In genomic region chr1:157155658-157156057, GRCh38 we compare ENCODE assay signal across 9 cellular contexts. TPM values are rescaled to one million over a fixed set of nuclear protein-coding genes. Genes with fewer than 3 reads are reported as not detected.
DNase-seq lines count a peak whose midpoint lies in the region; FAIRE-seq and TF ChIP-seq lines count a peak whose summit lies in the region.
"Had no signal": no experiment of that assay in that cellular context is flagged by ENCODE, and none has a peak within 500 bp of the region (broad histone marks: within the 10 kb centered on the region; RNA-seq: fewer than 3 reads in every experiment).

No MANE protein-coding gene starts in this region.

- H3K9me3 Mint-ChIP-seq in activated CD4-positive, alpha-beta T cell treated with anti-CD3 and anti-CD28 coated beads, Interleukin-2, amount 10 ng/mL, durations not matched to agents 24 days and 14 days: no peaks in the 10 kb centered on the region

- H3K4me1 ChIP-seq in SK-N-SH (ENCODE audit: control insufficient read depth in 1 of 2, insufficient read depth in 2 of 2, low read depth in 1 of 2, low read length in 1 of 2) (peaks cover 15 to 34% of the 10 kb centered on the region in 2 experiments; a peak in 3 of 4 replicates), iPS-20b (ENCODE audit: insufficient read depth, low read length) (peaks cover 5% of the 10 kb centered on the region; the same call in 1 of the 2 replicates), subcutaneous abdominal adipose tissue (ENCODE audit: control insufficient read depth in 5 of 5, insufficient read depth in 5 of 5, low read length in 5 of 5) (peaks cover 4 to 39% (median 32%) of the 10 kb centered on the region in 5 donors)

- H3K4me3 ChIP-seq in SK-N-SH (ENCODE audit: low read depth in 2 of 2, low read length in 1 of 2): peak overlapping the region in 1 of 2 experiments; percentile 20; a peak in 2 of 4 replicates
- peak overlapping the region; percentile 49; the same call in 1 of the 2 replicates for H3K4me3 ChIP-seq in iPS-20b (ENCODE audit: low read length)
- peak overlapping the region in 4 of 5 donors; percentile 19 to 47 (median 26) for H3K4me3 ChIP-seq in subcutaneous abdominal adipose tissue (ENCODE audit: low read depth in 1 of 5, low read length in 5 of 5)

- no peaks in the 10 kb centered on the region for H4K20me1 ChIP-seq in SK-N-SH (ENCODE audit: insufficient read depth)

- H3K9me3 ChIP-seq in SK-N-SH (no peaks in the 10 kb centered on the region), iPS-20b (ENCODE audit: insufficient read depth, low read depth, low read length) (no peaks in the 10 kb centered on the region), subcutaneous abdominal adipose tissue (ENCODE audit: control insufficient read depth in 5 of 5, low read length in 5 of 5) (no peaks in the 10 kb centered on the region)

- no peaks in the 10 kb centered on the region for H3K36me3 Mint-ChIP-seq in activated CD4-positive, alpha-beta T cell treated with anti-CD3 and anti-CD28 coated beads, Interleukin-2, amount 10 ng/mL, durations not matched to agents 24 days and 14 days (ENCODE audit: low read depth)

- WGBS in SK-N-SH (ENCODE audit: low lambda C conversion rate): 32% methylated on average over 8 of the region's 8 CpGs

- H3K27me3 ChIP-seq in SK-N-SH (ENCODE audit: insufficient read depth) (no peaks in the 10 kb centered on the region; the same call in 1 of the 2 replicates), iPS-20b (ENCODE audit: insufficient read depth, low read length) (no peaks in the 10 kb centered on the region), subcutaneous abdominal adipose tissue (ENCODE audit: control insufficient read depth in 5 of 5, insufficient read depth in 4 of 5, low read length in 5 of 5) (no peaks in the 10 kb centered on the region)

- CTCF ChIA-PET in SK-N-SH (lab: Yijun Ruan, JAX): interaction anchor here (0.6 to 18.9 kb wide), 36 partner anchors 8 to 238 kb away, joined by 3 to 586 read pairs (median 6); partner anchors contain the start of genes ETV3 and ETV3L

- peaks cover 27% of the 10 kb centered on the region for H3K4me1 Mint-ChIP-seq in activated CD4-positive, alpha-beta T cell treated with anti-CD3 and anti-CD28 coated beads, Interleukin-2, amount 10 ng/mL, durations not matched to agents 24 days and 14 days

- TF ChIP-seq RAD21 in SK-N-SH (IDR thresholded peaks at IDR 0.05; ENCODE audit: low read length): no peak

- peak overlapping the region; percentile 55 for H3K27ac Mint-ChIP-seq in activated CD4-positive, alpha-beta T cell treated with anti-CD3 and anti-CD28 coated beads, Interleukin-2, amount 10 ng/mL, durations not matched to agents 24 days and 14 days

- no peak overlapping the region for H3K27ac ChIP-seq in SK-N-SH (ENCODE audit: low read depth in 2 of 2, low read length in 1 of 2)
- no peak overlapping the region for H3K27ac ChIP-seq in iPS-20b (ENCODE audit: low read length)
- peak overlapping the region; percentile 96 for H3K27ac ChIP-seq in subcutaneous abdominal adipose tissue (ENCODE audit: low read depth, low read length)

- TF ChIP-seq CTCF in SK-N-SH (IDR thresholded peaks at IDR 0.05): no peak

- POLR2A ChIA-PET in SK-N-SH (lab: Yijun Ruan, JAX): interaction anchor here (2.7 to 2.9 kb wide), 2 partner anchors 17 to 65 kb away, joined by 10 to 13 read pairs; partner anchors contain the start of gene ETV3

- no peaks in the 10 kb centered on the region for H3K79me2 ChIP-seq in SK-N-SH (ENCODE audit: insufficient read depth)

- no peak for DNase-seq in activated CD4-positive, alpha-beta T cell treated with anti-CD3 and anti-CD28 coated beads, Interleukin-2, amount 10 ng/mL, durations not matched to agents 24 days and 14 days
- no peak for DNase-seq in activated CD4-positive, alpha-beta T cell treated with anti-CD3 and anti-CD28 coated beads, Interleukin-2, amount 50 U/mL, for 1 hour
- DNase-seq in SK-N-SH (no peak), NCI-H2029 treated with DMSO at 0.1 percent for 48 hours (lab: John Stamatoyannopoulos, UW) (no peak), urothelium cell line (ENCODE audit: low spot score) (no peak), NCI-H2227 (lab: John Stamatoyannopoulos, UW; ENCODE audit: unreplicated experiment) (no peak)

- no peaks in the 10 kb centered on the region for H3K9me2 ChIP-seq in SK-N-SH

- intact Hi-C loops in activated CD4-positive, alpha-beta T cell treated with anti-CD3 and anti-CD28 coated beads, Interleukin-2, amount 10 ng/mL, durations not matched to agents 24 days and 14 days (cut with micrococcal nuclease): loop anchor here (1.0 to 2.0 kb wide), 2 partner anchors 15 to 65 kb away; no protein-coding TSS in a partner anchor

- TF ChIP-seq EP300 in SK-N-SH (IDR thresholded peaks at IDR 0.05; ENCODE audit: borderline replicate concordance in 1 of 2, low read depth in 1 of 2, low read length in 1 of 2): no peak

- peak overlapping the region; percentile 56; the same call in 1 of the 2 replicates for H3K4me2 ChIP-seq in SK-N-SH

- H3K36me3 ChIP-seq in SK-N-SH (replicated peaks in 1 of 2; ENCODE audit: control insufficient read depth in 1 of 2, insufficient read depth in 2 of 2, low read length in 1 of 2) (no peaks in the 10 kb centered on the region), iPS-20b (ENCODE audit: insufficient read depth, low read depth, low read length) (no peaks in the 10 kb centered on the region), subcutaneous abdominal adipose tissue (ENCODE audit: control insufficient read depth in 5 of 5, insufficient read depth in 5 of 5, low read length in 5 of 5) (no peaks in the 10 kb centered on the region)

- H2AFZ ChIP-seq in SK-N-SH (ENCODE audit: low read depth): no peak overlapping the region

- H3K27me3 Mint-ChIP-seq in activated CD4-positive, alpha-beta T cell treated with anti-CD3 and anti-CD28 coated beads, Interleukin-2, amount 10 ng/mL, durations not matched to agents 24 days and 14 days: peaks cover 31% of the 10 kb centered on the region

- H3F3A ChIP-seq in SK-N-SH (replicated peaks; ENCODE audit: insufficient read depth): no peaks in the 10 kb centered on the region

- H3K4me3 Mint-ChIP-seq in activated CD4-positive, alpha-beta T cell treated with anti-CD3 and anti-CD28 coated beads, Interleukin-2, amount 10 ng/mL, durations not matched to agents 24 days and 14 days: peak overlapping the region; percentile 53

- H3K9ac ChIP-seq in SK-N-SH: no peak overlapping the region
- H3K9ac ChIP-seq in iPS-20b (ENCODE audit: low read depth, low read length): no peak overlapping the region
- H3K9ac ChIP-seq in subcutaneous abdominal adipose tissue (ENCODE audit: low read length in 5 of 5): peak overlapping the region in 3 of 5 donors; percentile 62 to 65 (median 62)

- no peak for FAIRE-seq in urothelium cell line (lab: Jason Lieb, UNC)

TF ChIP-seq in SK-N-SH, 30 proteins besides CTCF, POLR2A, EP300 and RAD21:
- TF ChIP-seq NFIC (IDR thresholded peaks at IDR 0.05; ENCODE audit: borderline replicate concordance) (no peak), USF2 (IDR thresholded peaks at IDR 0.05; ENCODE audit: borderline replicate concordance, low read depth, low read length) (no peak), POLR2AphosphoS5 (IDR thresholded peaks at IDR 0.05; ENCODE audit: low read depth, low read length) (no peak), ELF1 (IDR thresholded peaks at IDR 0.05) (no peak)

RNA-seq across cellular contexts. Expression of gene ETV3, which starts 17.5 kb away (rescaled TPM):
- total RNA-seq in activated CD4-positive, alpha-beta T cell treated with anti-CD3 and anti-CD28 coated beads, Interleukin-2, amount 10 ng/mL, durations not matched to agents 24 days and 14 days: 40.4 and 41.3 TPM in 2 replicates
- polyA plus RNA-seq in SK-N-SH (2012; rRNA removed): 5.4 and 8.5 TPM in 2 replicates
- polyA plus RNA-seq in SK-N-SH (2012; cell fraction: cytosol; rRNA removed): 5.2 and 5.6 TPM in 2 replicates
- 9.4 and 16.2 TPM in 2 replicates for polyA plus RNA-seq in SK-N-SH (2012; cell fraction: nucleus; rRNA removed)

RNA-seq across cellular contexts. Expression of gene ETV3L, which starts 56.0 kb away (rescaled TPM):
- not detected in 2 replicates for total RNA-seq in activated CD4-positive, alpha-beta T cell treated with anti-CD3 and anti-CD28 coated beads, Interleukin-2, amount 10 ng/mL, durations not matched to agents 24 days and 14 days
- polyA plus RNA-seq in SK-N-SH (2012; rRNA removed): not detected in 2 replicates
- not detected in 2 replicates for polyA plus RNA-seq in SK-N-SH (2012; cell fraction: cytosol; rRNA removed)
- polyA plus RNA-seq in SK-N-SH (2012; cell fraction: nucleus; rRNA removed): not detected in 2 replicates
- total RNA-seq: H4 had no signal

Comparison
In these comparisons a context has a peak if more than half of its experiments do, and no peak if none do; other contexts are left out.
1. H3K9ac ChIP-seq: peak in subcutaneous abdominal adipose tissue (3 of 5); none in SK-N-SH (single experiment) and iPS-20b (single experiment).